1 cellular context compared by ENCODE assay signal in the genomic region with DNA sequence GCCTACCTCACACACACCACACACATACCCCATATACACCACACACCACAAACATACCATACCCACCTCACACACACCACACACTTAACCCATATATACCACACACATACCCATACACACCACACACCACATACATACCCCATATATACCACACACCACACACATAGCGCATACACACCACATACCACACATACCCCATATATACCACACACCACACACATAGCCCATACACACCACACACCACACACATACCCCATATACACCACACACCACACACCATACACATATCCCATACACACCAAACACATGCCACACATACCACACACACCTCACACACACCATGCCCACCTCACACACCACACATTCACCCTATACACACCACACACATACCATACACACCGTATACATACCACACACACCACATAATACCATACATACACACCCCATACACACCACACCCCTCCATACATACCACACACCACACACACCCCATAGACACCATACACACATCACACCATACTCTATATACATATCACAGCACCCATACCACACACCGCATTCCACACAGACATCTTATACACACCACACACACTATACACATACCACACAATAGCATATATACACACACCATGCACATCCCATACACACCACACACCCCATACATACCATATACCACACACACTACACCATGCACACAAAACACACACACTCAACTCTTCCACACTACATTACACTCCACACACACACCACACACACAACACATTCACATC.
TF ChIP-seq lines count a peak whose summit lies in the region.

No MANE protein-coding gene starts in this region.

TF ChIP-seq in K562, 482 proteins besides CTCF, POLR2A, EP300 and RAD21 (continued from another document):
- TF ChIP-seq, protein P1, sequence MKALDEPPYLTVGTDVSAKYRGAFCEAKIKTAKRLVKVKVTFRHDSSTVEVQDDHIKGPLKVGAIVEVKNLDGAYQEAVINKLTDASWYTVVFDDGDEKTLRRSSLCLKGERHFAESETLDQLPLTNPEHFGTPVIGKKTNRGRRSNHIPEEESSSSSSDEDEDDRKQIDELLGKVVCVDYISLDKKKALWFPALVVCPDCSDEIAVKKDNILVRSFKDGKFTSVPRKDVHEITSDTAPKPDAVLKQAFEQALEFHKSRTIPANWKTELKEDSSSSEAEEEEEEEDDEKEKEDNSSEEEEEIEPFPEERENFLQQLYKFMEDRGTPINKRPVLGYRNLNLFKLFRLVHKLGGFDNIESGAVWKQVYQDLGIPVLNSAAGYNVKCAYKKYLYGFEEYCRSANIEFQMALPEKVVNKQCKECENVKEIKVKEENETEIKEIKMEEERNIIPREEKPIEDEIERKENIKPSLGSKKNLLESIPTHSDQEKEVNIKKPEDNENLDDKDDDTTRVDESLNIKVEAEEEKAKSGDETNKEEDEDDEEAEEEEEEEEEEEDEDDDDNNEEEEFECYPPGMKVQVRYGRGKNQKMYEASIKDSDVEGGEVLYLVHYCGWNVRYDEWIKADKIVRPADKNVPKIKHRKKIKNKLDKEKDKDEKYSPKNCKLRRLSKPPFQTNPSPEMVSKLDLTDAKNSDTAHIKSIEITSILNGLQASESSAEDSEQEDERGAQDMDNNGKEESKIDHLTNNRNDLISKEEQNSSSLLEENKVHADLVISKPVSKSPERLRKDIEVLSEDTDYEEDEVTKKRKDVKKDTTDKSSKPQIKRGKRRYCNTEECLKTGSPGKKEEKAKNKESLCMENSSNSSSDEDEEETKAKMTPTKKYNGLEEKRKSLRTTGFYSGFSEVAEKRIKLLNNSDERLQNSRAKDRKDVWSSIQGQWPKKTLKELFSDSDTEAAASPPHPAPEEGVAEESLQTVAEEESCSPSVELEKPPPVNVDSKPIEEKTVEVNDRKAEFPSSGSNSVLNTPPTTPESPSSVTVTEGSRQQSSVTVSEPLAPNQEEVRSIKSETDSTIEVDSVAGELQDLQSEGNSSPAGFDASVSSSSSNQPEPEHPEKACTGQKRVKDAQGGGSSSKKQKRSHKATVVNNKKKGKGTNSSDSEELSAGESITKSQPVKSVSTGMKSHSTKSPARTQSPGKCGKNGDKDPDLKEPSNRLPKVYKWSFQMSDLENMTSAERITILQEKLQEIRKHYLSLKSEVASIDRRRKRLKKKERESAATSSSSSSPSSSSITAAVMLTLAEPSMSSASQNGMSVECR (CRISPR knock-in tag; IDR thresholded peaks at IDR 0.05), result no peak
- no peak for TF ChIP-seq MXI1 (IDR thresholded peaks at IDR 0.05; ENCODE audit: low read depth, low read length)
- TF ChIP-seq XRCC4 (IDR thresholded peaks at IDR 0.05; ENCODE audit: extremely low read depth, insufficient read depth, insufficient read length), result no peak
- TF ChIP-seq POU5F1 (IDR thresholded peaks at IDR 0.05; ENCODE audit: borderline replicate concordance, low read depth, low read length, partially characterized antibody), result no peak
- TF ChIP-seq, protein P2, sequence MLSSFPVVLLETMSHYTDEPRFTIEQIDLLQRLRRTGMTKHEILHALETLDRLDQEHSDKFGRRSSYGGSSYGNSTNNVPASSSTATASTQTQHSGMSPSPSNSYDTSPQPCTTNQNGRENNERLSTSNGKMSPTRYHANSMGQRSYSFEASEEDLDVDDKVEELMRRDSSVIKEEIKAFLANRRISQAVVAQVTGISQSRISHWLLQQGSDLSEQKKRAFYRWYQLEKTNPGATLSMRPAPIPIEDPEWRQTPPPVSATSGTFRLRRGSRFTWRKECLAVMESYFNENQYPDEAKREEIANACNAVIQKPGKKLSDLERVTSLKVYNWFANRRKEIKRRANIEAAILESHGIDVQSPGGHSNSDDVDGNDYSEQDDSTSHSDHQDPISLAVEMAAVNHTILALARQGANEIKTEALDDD (IDR thresholded peaks at IDR 0.05), result no peak
